23 cellular contexts compared by ENCODE assay signal in genomic region chr12:101908395-101908794, GRCh38. TPM values are rescaled to one million over a fixed set of nuclear protein-coding genes. Genes with fewer than 3 reads are reported as not detected.
DNase-seq lines count a peak whose midpoint lies in the region; ATAC-seq and TF ChIP-seq lines count a peak whose summit lies in the region.
"Had no signal": no experiment of that assay in that cellular context is flagged by ENCODE, and none has a peak within 500 bp of the region (broad histone marks: within the 10 kb centered on the region; RNA-seq: fewer than 3 reads in every experiment).

No MANE protein-coding gene starts in this region.

- H3K4me2 ChIP-seq in hepatocyte: no peak overlapping the region
- H3K4me2 ChIP-seq: neural progenitor cell had no signal

- H3K4me3 ChIP-seq in hepatocyte: no peak overlapping the region
- no peak overlapping the region for H3K4me3 ChIP-seq in prostate gland
- H3K4me3 ChIP-seq: esophagus squamous epithelium, neural progenitor cell, vagina had no signal

- H3K27ac Mint-ChIP-seq in IgD-negative memory B cell: peak overlapping the region in 1 of 3 donors; percentile 40
- H3K27ac Mint-ChIP-seq: activated CD4-positive, alpha-beta T cell treated with anti-CD3 and anti-CD28 coated beads for 36 hours; neural progenitor cell; progenitor cell of endocrine pancreas had no signal

- no peak overlapping the region for H2AFZ ChIP-seq in hepatocyte
- H2AFZ ChIP-seq: neural progenitor cell had no signal

- peaks cover 14 to 30% (median 30%) of the 10 kb centered on the region in 3 donors for H3K4me1 Mint-ChIP-seq in IgD-negative memory B cell
- H3K4me1 Mint-ChIP-seq: activated CD4-positive, alpha-beta T cell treated with anti-CD3 and anti-CD28 coated beads for 36 hours; neural progenitor cell had no signal

- H3K4me1 ChIP-seq in hepatocyte (ENCODE audit: insufficient read depth) (peaks cover 6% of the 10 kb centered on the region), prostate gland (replicated peaks) (no peaks in the 10 kb centered on the region)
- H3K4me1 ChIP-seq: neural progenitor cell, vagina had no signal

- no peak for TF ChIP-seq POLR2A in prostate gland (IDR thresholded peaks at IDR 0.05)

- no peaks in the 10 kb centered on the region for H3K36me3 Mint-ChIP-seq in IgD-negative memory B cell
- H3K36me3 Mint-ChIP-seq: neural progenitor cell had no signal

- no peaks in the 10 kb centered on the region for H3K27me3 Mint-ChIP-seq in IgD-negative memory B cell
- H3K27me3 Mint-ChIP-seq: activated CD4-positive, alpha-beta T cell treated with anti-CD3 and anti-CD28 coated beads for 36 hours; progenitor cell of endocrine pancreas had no signal

- ATAC-seq in GM19467 (IDR thresholded peaks at IDR 0.05; ENCODE audit: unreplicated experiment): no peak
- no peak for ATAC-seq in GM21447 (IDR thresholded peaks at IDR 0.05; ENCODE audit: unreplicated experiment)
- ATAC-seq: activated CD4-positive, alpha-beta T cell treated with anti-CD3 and anti-CD28 coated beads for 36 hours; activated T-cell treated with anti-CD3 and anti-CD28 coated beads, Interleukin-2, amount 50 U/mL, for 4 hours had no signal

- H3K27ac ChIP-seq in hepatocyte (peak overlapping the region; percentile 69), prostate gland (peak overlapping the region in 1 of 2 donors; percentile 3)
- H3K27ac ChIP-seq: esophagus squamous epithelium, neural progenitor cell, vagina had no signal

- no peaks in the 10 kb centered on the region for H4K20me1 ChIP-seq in hepatocyte (ENCODE audit: insufficient read depth, poor library complexity, severe bottlenecking)

- H3K27me3 ChIP-seq in hepatocyte (no peaks in the 10 kb centered on the region), prostate gland (replicated peaks; ENCODE audit: insufficient read depth) (no peaks in the 10 kb centered on the region)
- H3K27me3 ChIP-seq: adrenal gland, esophagus squamous epithelium, neural progenitor cell, vagina had no signal

- TF ChIP-seq CTCF in hepatocyte (IDR thresholded peaks at IDR 0.05; ENCODE audit: poor library complexity): no peak
- no peak for TF ChIP-seq CTCF in prostate gland (IDR thresholded peaks at IDR 0.05)

- H3K36me3 ChIP-seq in hepatocyte (replicated peaks; ENCODE audit: insufficient read depth, low read depth): no peaks in the 10 kb centered on the region
- H3K36me3 ChIP-seq in prostate gland: no peaks in the 10 kb centered on the region
- H3K36me3 ChIP-seq: adrenal gland, esophagus squamous epithelium, neural progenitor cell, vagina had no signal

- no peaks in the 10 kb centered on the region for H3K9me3 ChIP-seq in hepatocyte (ENCODE audit: low read depth)
- no peaks in the 10 kb centered on the region for H3K9me3 ChIP-seq in prostate gland
- H3K9me3 ChIP-seq: adrenal gland, esophagus squamous epithelium, vagina had no signal

- H3K9me2 ChIP-seq in hepatocyte (replicated peaks; ENCODE audit: insufficient read depth): no peaks in the 10 kb centered on the region

- DNase-seq in DMS53 (lab: John Stamatoyannopoulos, UW): peak; percentile 59
- DNase-seq in hepatocyte (ENCODE audit: low spot score): no peak
- peak; percentile 30 for DNase-seq in prostate gland (ENCODE audit: low spot score)
- DNase-seq in T-helper 2 cell: no peak
- DNase-seq in COLO668 (lab: John Stamatoyannopoulos, UW; ENCODE audit: unreplicated experiment): no peak
- DNase-seq: activated CD4-positive, alpha-beta T cell treated with anti-CD3 and anti-CD28 coated beads for 36 hours; activated CD8-positive, alpha-beta memory T cell treated with anti-CD3 and anti-CD28 coated beads for 24 hours; activated naive CD4-positive, alpha-beta T cell; activated T-cell treated with anti-CD3 and anti-CD28 coated beads, Interleukin-2, amount 50 U/mL, for 4 hours; adrenal gland; esophagus squamous epithelium; hypothalamus; KBM-7; NCI-H146; NCI-H510A treated with DMSO at 0.1 percent for 48 hours; stimulated activated CD8-positive, alpha-beta memory T cell treated with anti-CD3 and anti-CD28 coated beads, Interleukin-4, amount 100 ng/mL, for 48 hours; substantia nigra had no signal

- peak overlapping the region in 3 of 4 donors; percentile 41 to 93 (median 84) for H3K4me3 Mint-ChIP-seq in IgD-negative memory B cell
- H3K4me3 Mint-ChIP-seq: activated CD4-positive, alpha-beta T cell treated with anti-CD3 and anti-CD28 coated beads for 36 hours; activated T-cell treated with anti-CD3 and anti-CD28 coated beads, Interleukin-2, amount 50 U/mL, for 4 hours; neural progenitor cell had no signal

- no peaks in the 10 kb centered on the region for H3K79me2 ChIP-seq in hepatocyte

- WGBS in hepatocyte (ENCODE audit: low lambda C conversion rate, missing lambda C conversion rate): 81% methylated on average over 3 of the region's 3 CpGs
- WGBS in prostate gland: 55% methylated on average over 3 of the region's 3 CpGs

- intact Hi-C loops in prostate gland (cut with DNase I): no loop called here

- no peaks in the 10 kb centered on the region for H3K9me3 Mint-ChIP-seq in IgD-negative memory B cell
- H3K9me3 Mint-ChIP-seq: activated T-cell treated with anti-CD3 and anti-CD28 coated beads, Interleukin-2, amount 50 U/mL, for 4 hours; neural progenitor cell had no signal

RNA-seq across cellular contexts. Expression of gene DRAM1, which starts 31.0 kb away (rescaled TPM):
- polyA plus RNA-seq in IgD-negative memory B cell (7.4 TPM), hepatocyte (27.2 and 28.2 TPM in 2 replicates)
- total RNA-seq in hepatocyte (24.0 and 26.0 TPM in 2 replicates), prostate gland (10 to 100 TPM; 12.8 to 13.1 TPM)

Comparison
In these comparisons a context has a peak if more than half of its experiments do, and no peak if none do; other contexts are left out.
1. DNase-seq: peak in DMS53 (single experiment) and prostate gland (single experiment); none in hepatocyte (single experiment), T-helper 2 cell (0 of 5) and COLO668 (single experiment).